In genomic region chr20:51446656-51447055, GRCh38 we compare ENCODE assay signal across 9 cellular contexts.
DNase-seq lines count a peak whose midpoint lies in the region; ATAC-seq, FAIRE-seq and TF ChIP-seq lines count a peak whose summit lies in the region.
"Had no signal": no experiment of that assay in that cellular context is flagged by ENCODE, and none has a peak within 500 bp of the region (broad histone marks: within the 10 kb centered on the region; RNA-seq: fewer than 3 reads in every experiment).

No MANE protein-coding gene starts in this region.

- no peaks in the 10 kb centered on the region for H3K9me1 ChIP-seq in keratinocyte (ENCODE audit: control insufficient read depth, extremely low read depth, insufficient read depth, low read length)

- H3K4me3 ChIP-seq in keratinocyte (ENCODE audit: control insufficient read depth in 2 of 3, extremely low read depth in 1 of 3, insufficient read depth in 2 of 3, low read depth in 1 of 3, low read length in 3 of 3) (no peak overlapping the region), stomach (no peak overlapping the region)

- no peak for FAIRE-seq in keratinocyte (lab: Jason Lieb, UNC)

- no peaks in the 10 kb centered on the region for H3K9me3 Mint-ChIP-seq in activated naive CD8-positive, alpha-beta T cell treated with anti-CD3 and anti-CD28 coated beads, Interleukin-2, amount 50 U/mL, for 24 hours
- H3K9me3 Mint-ChIP-seq: naive B cell had no signal

- H4K20me1 ChIP-seq in keratinocyte (ENCODE audit: control insufficient read depth, extremely low read depth, insufficient read depth, low read length), result no peaks in the 10 kb centered on the region

- peaks cover 14% of the 10 kb centered on the region for H3K4me1 ChIP-seq in keratinocyte (ENCODE audit: control insufficient read depth, extremely low read depth, insufficient read depth, low read length)
- peaks cover 0 to 41% (median 26%) of the 10 kb centered on the region in 4 donors for H3K4me1 ChIP-seq in stomach

- peaks cover 43% of the 10 kb centered on the region for H3K4me1 Mint-ChIP-seq in activated naive CD8-positive, alpha-beta T cell treated with anti-CD3 and anti-CD28 coated beads, Interleukin-2, amount 50 U/mL, for 24 hours

- dilution Hi-C loops in keratinocyte (cut with MboI; ENCODE audit: extremely low pct_ligation_motif_present, low sequenced_read_pairs), result no loop called here

- H3K4me2 ChIP-seq in keratinocyte (ENCODE audit: control insufficient read depth, extremely low read depth, insufficient read depth, low read depth, low read length), result peak overlapping the region; percentile 49

- 46 to 73% (median 62%) methylated on average over 10 of the region's 10 CpGs for WGBS in stomach, 5 donors

- DNase-seq in HT-29 (ENCODE audit: low spot score), result peak; percentile 51
- no peak for DNase-seq in activated naive CD8-positive, alpha-beta T cell treated with anti-CD3 and anti-CD28 coated beads, Interleukin-2, amount 50 U/mL, for 24 hours
- DNase-seq in keratinocyte (ENCODE audit: low read depth, low spot score), result no peak
- no peak for DNase-seq in stomach
- no peak for DNase-seq in NCI-H2171 treated with DMSO at 0.1 percent for 48 hours (lab: John Stamatoyannopoulos, UW)
- no peak for DNase-seq in iPS-NIHi11 (ENCODE audit: low spot score)
- DNase-seq: naive B cell, NCI-H146 had no signal

- TF ChIP-seq CTCF in keratinocyte (optimal IDR thresholded peaks at IDR 0.05 in 1 of 3, IDR thresholded peaks at IDR 0.05 in 1 of 3, conservative IDR thresholded peaks at IDR 0.05 in 1 of 3; ENCODE audit: extremely low read depth in 1 of 3, insufficient read depth in 2 of 3, low read length in 3 of 3) (no peak), stomach (IDR thresholded peaks at IDR 0.05) (no peak)

- no peak for TF ChIP-seq EP300 in stomach (IDR thresholded peaks at IDR 0.05)

- no peak overlapping the region for H2AFZ ChIP-seq in keratinocyte (ENCODE audit: control insufficient read depth, low read length)

- H3K79me2 ChIP-seq in keratinocyte (ENCODE audit: control insufficient read depth, insufficient read depth, low read length), result no peaks in the 10 kb centered on the region

- ATAC-seq in activated naive CD8-positive, alpha-beta T cell treated with anti-CD3 and anti-CD28 coated beads, Interleukin-2, amount 50 U/mL, for 24 hours, result peak; percentile 63
- ATAC-seq in GM18867 (IDR thresholded peaks at IDR 0.05; ENCODE audit: unreplicated experiment), result no peak

- no peak overlapping the region for H3K9ac ChIP-seq in keratinocyte (ENCODE audit: control insufficient read depth, extremely low read depth, insufficient read depth, low read length)

- H3K27me3 ChIP-seq in keratinocyte (ENCODE audit: control insufficient read depth, extremely low read depth, insufficient read depth, low read length), result peaks cover 5% of the 10 kb centered on the region
- H3K27me3 ChIP-seq in stomach, result no peaks in the 10 kb centered on the region

- no peak for TF ChIP-seq POLR2A in stomach (IDR thresholded peaks at IDR 0.05)

- intact Hi-C loops in stomach (cut with DNase I; ENCODE audit: low total_unique reads), result no loop called here

- no peak overlapping the region for H3K27ac ChIP-seq in keratinocyte (ENCODE audit: control insufficient read depth, insufficient read depth, low read length)
- peak overlapping the region in 4 of 5 donors; percentile 27 to 67 (median 52) for H3K27ac ChIP-seq in stomach

- peaks cover 42% of the 10 kb centered on the region for H3K36me3 Mint-ChIP-seq in activated naive CD8-positive, alpha-beta T cell treated with anti-CD3 and anti-CD28 coated beads, Interleukin-2, amount 50 U/mL, for 24 hours (ENCODE audit: low read depth)

- peak overlapping the region; percentile 29 for H3K27ac Mint-ChIP-seq in activated naive CD8-positive, alpha-beta T cell treated with anti-CD3 and anti-CD28 coated beads, Interleukin-2, amount 50 U/mL, for 24 hours

- H3K9me3 ChIP-seq in keratinocyte (ENCODE audit: control insufficient read depth, low read depth, low read length) (no peaks in the 10 kb centered on the region), stomach (no peaks in the 10 kb centered on the region)

- H3K4me3 Mint-ChIP-seq in activated naive CD8-positive, alpha-beta T cell treated with anti-CD3 and anti-CD28 coated beads, Interleukin-2, amount 50 U/mL, for 24 hours, result no peak overlapping the region
- H3K4me3 Mint-ChIP-seq: naive B cell had no signal

- no peaks in the 10 kb centered on the region for H3K27me3 Mint-ChIP-seq in activated naive CD8-positive, alpha-beta T cell treated with anti-CD3 and anti-CD28 coated beads, Interleukin-2, amount 50 U/mL, for 24 hours
- H3K27me3 Mint-ChIP-seq: naive B cell had no signal

- H3K36me3 ChIP-seq in keratinocyte (ENCODE audit: control insufficient read depth in 2 of 2, extremely low read depth in 1 of 2, insufficient read depth in 2 of 2, low read length in 2 of 2) (no peaks in the 10 kb centered on the region), stomach (peaks cover 0 to 35% (median 14%) of the 10 kb centered on the region in 4 donors)
